In genomic region chr1:84613026-84613425, GRCh38 we compare ENCODE assay signal across 18 cellular contexts. TPM values are rescaled to one million over a fixed set of nuclear protein-coding genes. Genes with fewer than 3 reads are reported as not detected.
DNase-seq lines count a peak whose midpoint lies in the region; ATAC-seq, FAIRE-seq and TF ChIP-seq lines count a peak whose summit lies in the region.
"Had no signal": no experiment of that assay in that cellular context is flagged by ENCODE, and none has a peak within 500 bp of the region (broad histone marks: within the 10 kb centered on the region; RNA-seq: fewer than 3 reads in every experiment).

No MANE protein-coding gene starts in this region.

- FAIRE-seq in bronchial epithelial cell (lab: Jason Lieb, UNC), result no peak
- FAIRE-seq: D721Med, GM12891, H1 had no signal

- H3K4me3 Mint-ChIP-seq in CD8-positive, alpha-beta T cell, result no peak overlapping the region
- H3K4me3 Mint-ChIP-seq in naive thymus-derived CD4-positive, alpha-beta T cell, result no peak overlapping the region
- H3K4me3 Mint-ChIP-seq: CD8-positive, alpha-beta memory T cell had no signal

- peaks cover 5% of the 10 kb centered on the region for H3K9me3 Mint-ChIP-seq in CD8-positive, alpha-beta T cell
- H3K9me3 Mint-ChIP-seq in naive thymus-derived CD4-positive, alpha-beta T cell, result peaks cover 0 to 21% (median 6%) of the 10 kb centered on the region in 11 donors

- H3K4me1 ChIP-seq in CD8-positive, alpha-beta T cell (ENCODE audit: insufficient read depth, low read length), result peaks cover 21% of the 10 kb centered on the region
- H3K4me1 ChIP-seq in naive thymus-derived CD4-positive, alpha-beta T cell (ENCODE audit: control insufficient read depth in 2 of 2, insufficient read depth in 2 of 2, low read length in 2 of 2), result peaks cover 0 to 11% of the 10 kb centered on the region in 2 donors
- no peaks in the 10 kb centered on the region for H3K4me1 ChIP-seq in ascending aorta
- H3K4me1 ChIP-seq: BLaER1 had no signal

- H3K27me3 ChIP-seq in CD8-positive, alpha-beta T cell (ENCODE audit: insufficient read depth, low read length), result no peaks in the 10 kb centered on the region
- H3K27me3 ChIP-seq in bronchial epithelial cell (ENCODE audit: control insufficient read depth, insufficient read depth, low read length), result no peaks in the 10 kb centered on the region
- no peaks in the 10 kb centered on the region for H3K27me3 ChIP-seq in naive thymus-derived CD4-positive, alpha-beta T cell (ENCODE audit: control insufficient read depth in 2 of 2, insufficient read depth in 2 of 2, low read length in 2 of 2)
- no peaks in the 10 kb centered on the region for H3K27me3 ChIP-seq in ascending aorta
- H3K27me3 ChIP-seq: BLaER1 had no signal

- TF ChIP-seq CTCF in CD8-positive, alpha-beta T cell (IDR thresholded peaks at IDR 0.05), result no peak
- no peak for TF ChIP-seq CTCF in bronchial epithelial cell (IDR thresholded peaks at IDR 0.05; ENCODE audit: insufficient read depth, low read length, severe bottlenecking)
- TF ChIP-seq CTCF in ascending aorta (IDR thresholded peaks at IDR 0.05), result no peak

- no peaks in the 10 kb centered on the region for H3K27me3 Mint-ChIP-seq in CD8-positive, alpha-beta T cell (ENCODE audit: low read depth)
- no peaks in the 10 kb centered on the region for H3K27me3 Mint-ChIP-seq in naive thymus-derived CD4-positive, alpha-beta T cell

- H3K4me3 ChIP-seq in CD8-positive, alpha-beta T cell (ENCODE audit: low read depth, low read length), result no peak overlapping the region
- H3K4me3 ChIP-seq in bronchial epithelial cell (ENCODE audit: low read depth, low read length) (no peak overlapping the region), ascending aorta (no peak overlapping the region)
- H3K4me3 ChIP-seq in naive thymus-derived CD4-positive, alpha-beta T cell (ENCODE audit: low read length), result no peak overlapping the region
- H3K4me3 ChIP-seq: BLaER1 had no signal

- H3K36me3 Mint-ChIP-seq in CD8-positive, alpha-beta T cell, result no peaks in the 10 kb centered on the region
- H3K36me3 Mint-ChIP-seq in naive thymus-derived CD4-positive, alpha-beta T cell, result peaks cover 0 to 7% (median 3%) of the 10 kb centered on the region in 5 donors

- peaks cover 22% of the 10 kb centered on the region for H3K4me1 Mint-ChIP-seq in CD8-positive, alpha-beta T cell (ENCODE audit: low read depth)
- H3K4me1 Mint-ChIP-seq in naive thymus-derived CD4-positive, alpha-beta T cell, result peaks cover 4 to 24% (median 16%) of the 10 kb centered on the region in 7 donors

- H3K27ac Mint-ChIP-seq in CD8-positive, alpha-beta T cell, result peak overlapping the region; percentile 94
- H3K27ac Mint-ChIP-seq in naive thymus-derived CD4-positive, alpha-beta T cell, result peak overlapping the region in 4 of 9 donors; percentile 2 to 91 (median 83)
- H3K27ac Mint-ChIP-seq: CD8-positive, alpha-beta memory T cell had no signal

- H3K36me3 ChIP-seq in CD8-positive, alpha-beta T cell (ENCODE audit: insufficient read depth, low read length), result no peaks in the 10 kb centered on the region
- H3K36me3 ChIP-seq in bronchial epithelial cell (ENCODE audit: control insufficient read depth, insufficient read depth, low read length), result no peaks in the 10 kb centered on the region
- H3K36me3 ChIP-seq in naive thymus-derived CD4-positive, alpha-beta T cell (ENCODE audit: control insufficient read depth in 2 of 3, insufficient read depth in 3 of 3, low read length in 3 of 3), result no peaks in the 10 kb centered on the region
- H3K36me3 ChIP-seq in ascending aorta, result no peaks in the 10 kb centered on the region
- H3K36me3 ChIP-seq: BLaER1 had no signal

- H3K27ac ChIP-seq in CD8-positive, alpha-beta T cell (ENCODE audit: low read depth, low read length), result no peak overlapping the region
- H3K27ac ChIP-seq in naive thymus-derived CD4-positive, alpha-beta T cell (ENCODE audit: low read depth, low read length), result peak overlapping the region; percentile 8
- no peak overlapping the region for H3K27ac ChIP-seq in ascending aorta
- H3K27ac ChIP-seq: BLaER1 had no signal

- intact Hi-C loops in CD8-positive, alpha-beta T cell (cut with DNase I, micrococcal nuclease), result no loop called here
- intact Hi-C loops in naive thymus-derived CD4-positive, alpha-beta T cell (cut with micrococcal nuclease), result no loop called here
- intact Hi-C loops in ascending aorta (cut with DNase I), result no loop called here

- DNase-seq in CD8-positive, alpha-beta T cell, result no peak
- peak; percentile 53 for DNase-seq in bronchial epithelial cell (ENCODE audit: low read depth)
- DNase-seq in fibroblast of gingiva (ENCODE audit: low read depth), result peak; percentile 46
- DNase-seq in naive thymus-derived CD4-positive, alpha-beta T cell, result no peak
- no peak for DNase-seq in erythroblast (lab: John Stamatoyannopoulos, UW)
- no peak for DNase-seq in ascending aorta (ENCODE audit: low spot score in 2 of 2)
- no peak for DNase-seq in NCI-H2029 treated with DMSO at 0.1 percent for 48 hours (lab: John Stamatoyannopoulos, UW)
- no peak for DNase-seq in NCI-H748 treated with DMSO at 0.1 percent for 48 hours (lab: John Stamatoyannopoulos, UW)
- DNase-seq: CD8-positive, alpha-beta memory T cell; GDM1; KG1; NCI-H1417 treated with DMSO at 0.1 percent for 48 hours; NCI-H2029; NCI-H524 had no signal

- ATAC-seq in CD8-positive, alpha-beta T cell, result no peak
- ATAC-seq in naive thymus-derived CD4-positive, alpha-beta T cell, result no peak

- H3K9me3 ChIP-seq in CD8-positive, alpha-beta T cell (ENCODE audit: low read length), result peaks cover 4% of the 10 kb centered on the region
- H3K9me3 ChIP-seq in naive thymus-derived CD4-positive, alpha-beta T cell (ENCODE audit: control insufficient read depth in 2 of 3, low read length in 3 of 3), result no peaks in the 10 kb centered on the region
- H3K9me3 ChIP-seq in ascending aorta, result no peaks in the 10 kb centered on the region

- POLR2A ChIA-PET in CD8-positive, alpha-beta T cell (lab: Charles Lee), result interaction anchor here (2.2 kb wide), 1 partner anchor 40 kb away, joined by 5 read pairs; the partner anchor contains the start of gene CTBS
- POLR2A ChIA-PET in naive thymus-derived CD4-positive, alpha-beta T cell (lab: Charles Lee), result interaction anchor here (0.9 to 2.8 kb wide), 2 partner anchors 39 to 177 kb away, joined by 3 to 20 read pairs; partner anchors contain the start of gene CTBS

- CTCF ChIA-PET in CD8-positive, alpha-beta T cell (lab: Charles Lee), result interaction anchor here (0.8 to 3.4 kb wide), 5 partner anchors 107 to 472 kb away, joined by 3 to 10 read pairs (median 5); partner anchors contain the start of genes GNG5 and SPATA1
- CTCF ChIA-PET in naive thymus-derived CD4-positive, alpha-beta T cell (lab: Charles Lee), result interaction anchor here (0.6 to 0.7 kb wide), 2 partner anchors 9 to 20 kb away, joined by 3 to 4 read pairs; no protein-coding TSS in a partner anchor

- TF ChIP-seq POLR2A in erythroblast (IDR thresholded peaks at IDR 0.05; ENCODE audit: low read length), result no peak

RNA-seq across cellular contexts. Expression of gene CTBS, which starts 38.8 kb away (rescaled TPM):
- total RNA-seq in CD8-positive, alpha-beta T cell, result 10 to 100 TPM; 17.3 to 19.7 TPM
- total RNA-seq in bronchial epithelial cell (7.4 and 7.7 TPM in 2 replicates), ascending aorta (14.5 TPM)
- total RNA-seq in naive thymus-derived CD4-positive, alpha-beta T cell, result 10 to 100 TPM; 17.4 to 22.3 (median 19.0) TPM
- polyA plus RNA-seq in naive thymus-derived CD4-positive, alpha-beta T cell, result 10 to 100 TPM; 13.9 to 26.2 TPM

Comparison
In these comparisons a context has a peak if more than half of its experiments do, and no peak if none do; other contexts are left out.
1. DNase-seq: peak in bronchial epithelial cell (single experiment) and fibroblast of gingiva (single experiment); none in CD8-positive, alpha-beta T cell (0 of 7), naive thymus-derived CD4-positive, alpha-beta T cell (0 of 9), erythroblast (0 of 2), ascending aorta (0 of 2), NCI-H2029 treated with DMSO at 0.1 percent for 48 hours (single experiment) and NCI-H748 treated with DMSO at 0.1 percent for 48 hours (single experiment).